In genomic region chr1:160581970-160582369, GRCh38 we compare ENCODE assay signal across 1 cellular context.
TF ChIP-seq lines count a peak whose summit lies in the region.

No MANE protein-coding gene starts in this region.

TF ChIP-seq in WTC11, 78 proteins besides CTCF, POLR2A, EP300 and RAD21:
- TF ChIP-seq ATF6 (CRISPR knock-in tag; IDR thresholded peaks at IDR 0.05) (no peak), ATF3 (CRISPR knock-in tag; conservative IDR thresholded peaks at IDR 0.05) (no peak), GTF2I (CRISPR knock-in tag; conservative IDR thresholded peaks at IDR 0.05) (no peak), AFF4 (CRISPR knock-in tag; IDR thresholded peaks at IDR 0.05; ENCODE audit: borderline replicate concordance) (no peak), ZNF121 (CRISPR knock-in tag; IDR thresholded peaks at IDR 0.05) (no peak), FOXJ3 (CRISPR knock-in tag; IDR thresholded peaks at IDR 0.05; ENCODE audit: borderline replicate concordance) (no peak)
- TF ChIP-seq, protein P1, sequence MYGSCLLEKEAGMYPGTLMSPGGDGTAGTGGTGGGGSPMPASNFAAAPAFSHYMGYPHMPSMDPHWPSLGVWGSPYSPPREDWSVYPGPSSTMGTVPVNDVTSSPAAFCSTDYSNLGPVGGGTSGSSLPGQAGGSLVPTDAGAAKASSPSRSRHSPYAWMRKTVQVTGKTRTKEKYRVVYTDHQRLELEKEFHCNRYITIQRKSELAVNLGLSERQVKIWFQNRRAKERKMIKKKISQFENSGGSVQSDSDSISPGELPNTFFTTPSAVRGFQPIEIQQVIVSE (CRISPR knock-in tag; IDR thresholded peaks at IDR 0.05; ENCODE audit: borderline replicate concordance) = no peak
- TF ChIP-seq, protein P2, sequence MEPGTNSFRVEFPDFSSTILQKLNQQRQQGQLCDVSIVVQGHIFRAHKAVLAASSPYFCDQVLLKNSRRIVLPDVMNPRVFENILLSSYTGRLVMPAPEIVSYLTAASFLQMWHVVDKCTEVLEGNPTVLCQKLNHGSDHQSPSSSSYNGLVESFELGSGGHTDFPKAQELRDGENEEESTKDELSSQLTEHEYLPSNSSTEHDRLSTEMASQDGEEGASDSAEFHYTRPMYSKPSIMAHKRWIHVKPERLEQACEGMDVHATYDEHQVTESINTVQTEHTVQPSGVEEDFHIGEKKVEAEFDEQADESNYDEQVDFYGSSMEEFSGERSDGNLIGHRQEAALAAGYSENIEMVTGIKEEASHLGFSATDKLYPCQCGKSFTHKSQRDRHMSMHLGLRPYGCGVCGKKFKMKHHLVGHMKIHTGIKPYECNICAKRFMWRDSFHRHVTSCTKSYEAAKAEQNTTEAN (CRISPR knock-in tag; IDR thresholded peaks at IDR 0.05) = no peak
- TF ChIP-seq, protein P3, sequence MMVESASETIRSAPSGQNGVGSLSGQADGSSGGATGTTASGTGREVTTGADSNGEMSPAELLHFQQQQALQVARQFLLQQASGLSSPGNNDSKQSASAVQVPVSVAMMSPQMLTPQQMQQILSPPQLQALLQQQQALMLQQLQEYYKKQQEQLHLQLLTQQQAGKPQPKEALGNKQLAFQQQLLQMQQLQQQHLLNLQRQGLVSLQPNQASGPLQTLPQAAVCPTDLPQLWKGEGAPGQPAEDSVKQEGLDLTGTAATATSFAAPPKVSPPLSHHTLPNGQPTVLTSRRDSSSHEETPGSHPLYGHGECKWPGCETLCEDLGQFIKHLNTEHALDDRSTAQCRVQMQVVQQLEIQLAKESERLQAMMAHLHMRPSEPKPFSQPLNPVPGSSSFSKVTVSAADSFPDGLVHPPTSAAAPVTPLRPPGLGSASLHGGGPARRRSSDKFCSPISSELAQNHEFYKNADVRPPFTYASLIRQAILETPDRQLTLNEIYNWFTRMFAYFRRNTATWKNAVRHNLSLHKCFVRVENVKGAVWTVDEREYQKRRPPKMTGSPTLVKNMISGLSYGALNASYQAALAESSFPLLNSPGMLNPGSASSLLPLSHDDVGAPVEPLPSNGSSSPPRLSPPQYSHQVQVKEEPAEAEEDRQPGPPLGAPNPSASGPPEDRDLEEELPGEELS (CRISPR knock-in tag; IDR thresholded peaks at IDR 0.05) = no peak
